Comparison of ENCODE assay signal across 27 cellular contexts in the genomic region with DNA sequence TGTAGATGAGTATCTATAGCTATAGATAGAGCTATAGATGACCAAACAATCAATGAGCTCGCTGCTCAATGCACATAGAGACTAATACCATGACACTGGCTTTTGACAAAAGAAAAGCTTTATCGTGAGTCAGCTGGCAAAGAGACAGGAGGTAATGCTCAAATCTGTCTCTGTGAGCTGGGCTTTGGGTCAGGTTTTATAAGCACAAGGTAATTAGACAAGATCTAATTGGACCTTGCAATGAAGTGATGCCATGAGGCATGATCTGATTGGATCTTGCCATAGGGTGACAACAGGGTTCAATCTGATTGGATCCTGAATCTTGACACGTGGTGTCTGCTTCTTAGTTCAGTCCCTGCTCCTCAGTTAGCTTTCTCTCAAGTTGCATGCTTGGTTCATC.
"Had no signal": no experiment of that assay in that cellular context is flagged by ENCODE, and none has a peak within 500 bp of the region (broad histone marks: within the 10 kb centered on the region; RNA-seq: fewer than 3 reads in every experiment).

No MANE protein-coding gene starts in this region.

- H3K27ac ChIP-seq: esophagus muscularis mucosa, gastroesophageal sphincter, hepatocyte, right lobe of liver, thyroid gland, upper lobe of right lung had no signal

- H3K27me3 Mint-ChIP-seq: activated CD4-positive, alpha-beta memory T cell treated with anti-CD3 and anti-CD28 coated beads for 36 hours; activated CD4-positive, alpha-beta T cell treated with anti-CD3 and anti-CD28 coated beads, Interleukin-2, amount 10 ng/mL, durations not matched to agents 24 days and 14 days; activated naive CD8-positive, alpha-beta T cell treated with anti-CD3 and anti-CD28 coated beads, Interleukin-2, amount 10 ng/mL, durations not matched to agents 7 days and 5 days; activated T-cell treated with anti-CD3 and anti-CD28 coated beads, Interleukin-2, amount 50 U/mL, for 24 hours; natural killer cell treated with Interleukin-12 subunit alpha and Interleukin-12 subunit beta and Interleukin-15 and Interleukin-18, amount 100 ng/mL, for 72 hours; stimulated activated memory B cell treated with anti-CD40 and anti-IgM and Interleukin-4, amounts not matched to agents 10 μg/mL and 1 μg/mL and 100 μg/mL, for 72 hours; stimulated activated naive CD8-positive, alpha-beta T cell treated with anti-CD3 and anti-CD28 coated beads, Interleukin-15, amount 100 ng/mL, for 72 hours had no signal

- H3K4me2 ChIP-seq: hepatocyte had no signal

- H3K36me3 Mint-ChIP-seq: activated CD4-positive, alpha-beta memory T cell treated with anti-CD3 and anti-CD28 coated beads for 36 hours; activated naive CD4-positive, alpha-beta T cell treated with anti-CD3 and anti-CD28 coated beads, Interleukin-2, amount 10 ng/mL, durations not matched to agents 7 days and 5 days; activated naive CD8-positive, alpha-beta T cell treated with anti-CD3 and anti-CD28 coated beads, Interleukin-2, amount 10 ng/mL, durations not matched to agents 7 days and 5 days; natural killer cell treated with Interleukin-12 subunit alpha and Interleukin-12 subunit beta and Interleukin-15 and Interleukin-18, amount 100 ng/mL, for 72 hours; stimulated activated memory B cell treated with anti-CD40 and anti-IgM and Interleukin-4, amounts not matched to agents 10 μg/mL and 1 μg/mL and 100 μg/mL, for 72 hours had no signal

- H2AFZ ChIP-seq: hepatocyte had no signal

- H3K36me3 ChIP-seq: breast epithelium, esophagus muscularis mucosa, gastroesophageal sphincter, right lobe of liver, thyroid gland, upper lobe of right lung had no signal

- H3K79me2 ChIP-seq: hepatocyte had no signal

- DNase-seq: activated CD4-positive, alpha-beta memory T cell treated with anti-CD3 and anti-CD28 coated beads for 36 hours; activated CD4-positive, alpha-beta T cell treated with anti-CD3 and anti-CD28 coated beads, Interleukin-2, amount 10 ng/mL, durations not matched to agents 24 days and 14 days; activated CD4-positive, CD25-positive, alpha-beta regulatory T cell treated with anti-CD3 and anti-CD28 coated beads, Interleukin-2, amount 50 U/mL, for 72 hours; activated CD8-positive, alpha-beta memory T cell treated with anti-CD3 and anti-CD28 coated beads, Interleukin-2, amount 50 U/mL, for 48 hours; activated gamma-delta T cell; activated naive CD4-positive, alpha-beta T cell treated with anti-CD3 and anti-CD28 coated beads, Interleukin-2, amount 10 ng/mL, durations not matched to agents 7 days and 5 days; activated naive CD8-positive, alpha-beta T cell treated with anti-CD3 and anti-CD28 coated beads, Interleukin-2, amount 10 ng/mL, durations not matched to agents 7 days and 5 days; activated T-cell treated with anti-CD3 and anti-CD28 coated beads, Interleukin-2, amount 50 U/mL, for 24 hours; central memory CD4-positive, alpha-beta T cell; endodermal cell; kidney; left colon; right lobe of liver; small intestine; stimulated activated CD4-positive, alpha-beta T cell treated with anti-CD3 and anti-CD28 coated beads, Interleukin-1b, Interleukin-23, amount 100 ng/mL, for 48 hours; stimulated activated CD4-positive, alpha-beta T cell treated with anti-CD3 and anti-CD28 coated beads, Interleukin-4, amount 100 ng/mL, for 4 hours; stimulated activated CD8-positive, alpha-beta memory T cell treated with anti-CD3 and anti-CD28 coated beads, Interleukin-4, amount 100 ng/mL, for 48 hours; stimulated activated naive CD8-positive, alpha-beta T cell treated with anti-CD3 and anti-CD28 coated beads, Interleukin-15, amount 100 ng/mL, for 72 hours; T-helper 2 cell; thyroid gland; upper lobe of right lung had no signal

- H3K9me3 ChIP-seq: breast epithelium, esophagus muscularis mucosa, gastroesophageal sphincter, right lobe of liver, thyroid gland, upper lobe of right lung had no signal

- H3K27me3 ChIP-seq: breast epithelium, esophagus muscularis mucosa, gastroesophageal sphincter, hepatocyte, right lobe of liver, thyroid gland, upper lobe of right lung had no signal

- H3K4me3 ChIP-seq: breast epithelium, esophagus muscularis mucosa, gastroesophageal sphincter, hepatocyte, right lobe of liver, thyroid gland, upper lobe of right lung had no signal

- H3K4me1 ChIP-seq: breast epithelium, esophagus muscularis mucosa, gastroesophageal sphincter, right lobe of liver, thyroid gland, upper lobe of right lung had no signal

- H3K9me3 Mint-ChIP-seq: activated CD4-positive, alpha-beta memory T cell treated with anti-CD3 and anti-CD28 coated beads for 36 hours; activated CD4-positive, alpha-beta T cell treated with anti-CD3 and anti-CD28 coated beads, Interleukin-2, amount 10 ng/mL, durations not matched to agents 24 days and 14 days; activated naive CD4-positive, alpha-beta T cell treated with anti-CD3 and anti-CD28 coated beads, Interleukin-2, amount 10 ng/mL, durations not matched to agents 7 days and 5 days; activated naive CD8-positive, alpha-beta T cell treated with anti-CD3 and anti-CD28 coated beads, Interleukin-2, amount 10 ng/mL, durations not matched to agents 7 days and 5 days; activated T-cell treated with anti-CD3 and anti-CD28 coated beads, Interleukin-2, amount 50 U/mL, for 24 hours; endodermal cell; natural killer cell treated with Interleukin-12 subunit alpha and Interleukin-12 subunit beta and Interleukin-15 and Interleukin-18, amount 100 ng/mL, for 72 hours; stimulated activated memory B cell treated with anti-CD40 and anti-IgM and Interleukin-4, amounts not matched to agents 10 μg/mL and 1 μg/mL and 100 μg/mL, for 72 hours; stimulated activated naive CD8-positive, alpha-beta T cell treated with anti-CD3 and anti-CD28 coated beads, Interleukin-15, amount 100 ng/mL, for 72 hours had no signal

- H3K4me3 Mint-ChIP-seq: activated CD4-positive, alpha-beta memory T cell treated with anti-CD3 and anti-CD28 coated beads for 36 hours; activated CD4-positive, alpha-beta T cell treated with anti-CD3 and anti-CD28 coated beads, Interleukin-2, amount 10 ng/mL, durations not matched to agents 24 days and 14 days; activated naive CD4-positive, alpha-beta T cell treated with anti-CD3 and anti-CD28 coated beads, Interleukin-2, amount 10 ng/mL, durations not matched to agents 7 days and 5 days; activated naive CD8-positive, alpha-beta T cell treated with anti-CD3 and anti-CD28 coated beads, Interleukin-2, amount 10 ng/mL, durations not matched to agents 7 days and 5 days; activated T-cell treated with anti-CD3 and anti-CD28 coated beads, Interleukin-2, amount 50 U/mL, for 24 hours; endodermal cell; natural killer cell treated with Interleukin-12 subunit alpha and Interleukin-12 subunit beta and Interleukin-15 and Interleukin-18, amount 100 ng/mL, for 72 hours; stimulated activated memory B cell treated with anti-CD40 and anti-IgM and Interleukin-4, amounts not matched to agents 10 μg/mL and 1 μg/mL and 100 μg/mL, for 72 hours; stimulated activated naive CD8-positive, alpha-beta T cell treated with anti-CD3 and anti-CD28 coated beads, Interleukin-15, amount 100 ng/mL, for 72 hours had no signal

- H3K27ac Mint-ChIP-seq: activated CD4-positive, alpha-beta memory T cell treated with anti-CD3 and anti-CD28 coated beads for 36 hours; activated CD4-positive, alpha-beta T cell treated with anti-CD3 and anti-CD28 coated beads, Interleukin-2, amount 10 ng/mL, durations not matched to agents 24 days and 14 days; activated naive CD4-positive, alpha-beta T cell treated with anti-CD3 and anti-CD28 coated beads, Interleukin-2, amount 10 ng/mL, durations not matched to agents 7 days and 5 days; activated naive CD8-positive, alpha-beta T cell treated with anti-CD3 and anti-CD28 coated beads, Interleukin-2, amount 10 ng/mL, durations not matched to agents 7 days and 5 days; activated T-cell treated with anti-CD3 and anti-CD28 coated beads, Interleukin-2, amount 50 U/mL, for 24 hours; endodermal cell; natural killer cell treated with Interleukin-12 subunit alpha and Interleukin-12 subunit beta and Interleukin-15 and Interleukin-18, amount 100 ng/mL, for 72 hours; stimulated activated memory B cell treated with anti-CD40 and anti-IgM and Interleukin-4, amounts not matched to agents 10 μg/mL and 1 μg/mL and 100 μg/mL, for 72 hours; stimulated activated naive CD8-positive, alpha-beta T cell treated with anti-CD3 and anti-CD28 coated beads, Interleukin-15, amount 100 ng/mL, for 72 hours had no signal

- H3K4me1 Mint-ChIP-seq: activated CD4-positive, alpha-beta T cell treated with anti-CD3 and anti-CD28 coated beads, Interleukin-2, amount 10 ng/mL, durations not matched to agents 24 days and 14 days; activated naive CD4-positive, alpha-beta T cell treated with anti-CD3 and anti-CD28 coated beads, Interleukin-2, amount 10 ng/mL, durations not matched to agents 7 days and 5 days; activated naive CD8-positive, alpha-beta T cell treated with anti-CD3 and anti-CD28 coated beads, Interleukin-2, amount 10 ng/mL, durations not matched to agents 7 days and 5 days; endodermal cell; stimulated activated memory B cell treated with anti-CD40 and anti-IgM and Interleukin-4, amounts not matched to agents 10 μg/mL and 1 μg/mL and 100 μg/mL, for 72 hours; stimulated activated naive CD8-positive, alpha-beta T cell treated with anti-CD3 and anti-CD28 coated beads, Interleukin-15, amount 100 ng/mL, for 72 hours had no signal
